Comparison of ENCODE assay signal across 9 cellular contexts in the genomic region with DNA sequence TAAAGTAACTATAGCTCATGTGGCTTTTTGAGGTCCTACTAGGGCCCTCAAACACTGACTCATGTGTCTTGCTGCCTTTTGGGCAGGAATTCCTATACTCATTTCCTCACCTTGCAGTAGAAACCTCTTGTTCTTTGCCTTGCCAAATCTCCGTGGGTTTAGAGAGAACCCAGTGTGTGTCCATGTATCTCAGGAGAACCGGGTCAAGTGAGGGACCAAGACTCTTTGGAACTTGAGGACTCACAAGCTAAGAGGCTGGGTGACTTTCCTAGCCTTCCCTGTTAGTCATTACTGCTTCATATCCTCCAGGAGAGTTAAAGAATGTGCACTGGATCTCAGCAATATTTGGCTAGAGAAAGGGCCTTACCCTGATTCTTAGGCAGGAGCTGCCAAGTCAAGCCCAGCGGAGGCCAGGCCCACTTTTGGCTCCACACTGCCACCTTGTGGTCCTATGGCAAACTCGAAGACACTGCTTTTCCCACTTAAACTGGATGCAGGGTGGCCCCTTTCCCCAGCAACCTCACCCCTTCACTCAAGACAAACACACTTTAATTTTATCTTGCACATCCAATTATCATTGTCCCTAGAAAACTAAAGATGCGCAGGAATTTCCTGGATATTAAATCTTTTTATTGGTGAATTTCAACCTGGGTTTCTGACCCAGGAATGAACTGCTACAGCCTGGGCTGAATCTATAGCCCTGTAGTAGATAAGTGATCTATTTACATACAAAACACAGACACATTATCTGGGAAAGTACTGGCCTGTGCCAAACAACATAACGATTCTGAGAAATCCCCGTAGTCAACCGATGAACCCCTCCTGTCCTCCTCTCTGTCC. TPM values are rescaled to one million over a fixed set of nuclear protein-coding genes. Genes with fewer than 3 reads are reported as not detected.
DNase-seq lines count a peak whose midpoint lies in the region; ATAC-seq, FAIRE-seq and TF ChIP-seq lines count a peak whose summit lies in the region.
"Had no signal": no experiment of that assay in that cellular context is flagged by ENCODE, and none has a peak within 500 bp of the region (broad histone marks: within the 10 kb centered on the region; RNA-seq: fewer than 3 reads in every experiment).

No MANE protein-coding gene starts in this region.

- TF ChIP-seq POLR2A in endothelial cell of umbilical vein (IDR thresholded peaks at IDR 0.05; ENCODE audit: low read depth, low read length), result no peak

- no peaks in the 10 kb centered on the region for H3K27me3 ChIP-seq in endothelial cell of umbilical vein (ENCODE audit: control insufficient read depth in 2 of 2, insufficient read depth in 2 of 2, low read length in 2 of 2)

- intact Hi-C loops in endothelial cell of umbilical vein (cut with micrococcal nuclease), result loop anchor here (1.0 to 5.0 kb wide), 4 partner anchors 76 to 314 kb away; no protein-coding TSS in a partner anchor

- no peaks in the 10 kb centered on the region for H3K9me1 ChIP-seq in endothelial cell of umbilical vein (replicated peaks; ENCODE audit: control insufficient read depth, extremely low read depth, insufficient read depth, low read length)

- H4K20me1 ChIP-seq in endothelial cell of umbilical vein (replicated peaks; ENCODE audit: control insufficient read depth, extremely low read depth, insufficient read depth, low read length), result no peaks in the 10 kb centered on the region

- H3K9ac ChIP-seq in endothelial cell of umbilical vein (replicated peaks; ENCODE audit: extremely low read depth, insufficient read depth, low read length), result no peak overlapping the region

- FAIRE-seq in HTR-8/SVneo (lab: Jason Lieb, UNC) (peak; percentile 55), endothelial cell of umbilical vein (lab: Jason Lieb, UNC) (peak; percentile 99)
- FAIRE-seq: islet of Langerhans had no signal

- H3K9me3 ChIP-seq in endothelial cell of umbilical vein (replicated peaks; ENCODE audit: control insufficient read depth, insufficient read depth, low read length), result no peaks in the 10 kb centered on the region

- CTCF ChIA-PET in endothelial cell of umbilical vein (lab: Charles Lee), result interaction anchor here (0.6 to 6.9 kb wide), 42 partner anchors 9 to 449 kb away, joined by 3 to 319 read pairs (median 5); partner anchors contain the start of genes CTSE and RAB7B

- H3K27ac ChIP-seq in endothelial cell of umbilical vein (ENCODE audit: insufficient read depth, low read depth, low read length), result no peak overlapping the region

- POLR2A ChIA-PET in endothelial cell of umbilical vein (lab: Charles Lee), result no interaction called here

- DNase-seq in GF-D8 (lab: John Stamatoyannopoulos, UW), result peak; percentile 45
- peak; percentile 87 for DNase-seq in HTR-8/SVneo (ENCODE audit: insufficient read length, low spot score)
- peak; percentile 73 for DNase-seq in NOMO-1 treated with DMSO at 0.1 percent for 48 hours (lab: John Stamatoyannopoulos, UW; ENCODE audit: unreplicated experiment)
- peak; percentile 41 to 47 for DNase-seq in activated CD8-positive, alpha-beta memory T cell treated with anti-CD3 and anti-CD28 coated beads for 4 hours (ENCODE audit: low read depth in 2 of 2)
- DNase-seq in endothelial cell of umbilical vein (ENCODE audit: low read depth, low spot score), result peak; percentile 85
- peak; percentile 84 for DNase-seq in myocyte (ENCODE audit: low read depth)
- DNase-seq in stimulated activated CD8-positive, alpha-beta memory T cell treated with anti-CD3 and anti-CD28 coated beads, Interleukin-7, amount 100 ng/mL, for 1 hour (ENCODE audit: low read depth in 2 of 2), result peak; percentile 39 to 60

- peaks cover 5% of the 10 kb centered on the region for H3K4me1 ChIP-seq in endothelial cell of umbilical vein (ENCODE audit: control insufficient read depth, extremely low read depth, insufficient read depth, low read length)

- BruUV-seq in endothelial cell of umbilical vein (replicated peaks; lab: Mats Ljungman, UMichigan), result no TSS peak

- H2AFZ ChIP-seq in endothelial cell of umbilical vein (ENCODE audit: low read depth, low read length), result peak overlapping the region; percentile 7

- peak; percentile 87 to 88 for TF ChIP-seq CTCF in endothelial cell of umbilical vein (IDR thresholded peaks at IDR 0.05; ENCODE audit: extremely low read depth in 1 of 2, insufficient read depth in 1 of 2, low read depth in 1 of 2, low read length in 2 of 2)

- ATAC-seq in GM19452 (IDR thresholded peaks at IDR 0.05; ENCODE audit: unreplicated experiment), result no peak

- no peak overlapping the region for H3K4me3 ChIP-seq in endothelial cell of umbilical vein (replicated peaks in 1 of 3; ENCODE audit: insufficient read depth in 1 of 3, low read depth in 1 of 3, low read length in 3 of 3)

- no peaks in the 10 kb centered on the region for H3K36me3 ChIP-seq in endothelial cell of umbilical vein (ENCODE audit: control insufficient read depth in 2 of 2, extremely low read depth in 1 of 2, insufficient read depth in 2 of 2, low read length in 2 of 2)

- no peaks in the 10 kb centered on the region for H3K79me2 ChIP-seq in endothelial cell of umbilical vein (ENCODE audit: control insufficient read depth, insufficient read depth, low read length)

- H3K4me2 ChIP-seq in endothelial cell of umbilical vein (ENCODE audit: insufficient read depth, low read length), result no peak overlapping the region

- dilution Hi-C loops in endothelial cell of umbilical vein (cut with MboI; ENCODE audit: extremely low pct_ligation_motif_present, low sequenced_read_pairs), result loop anchor here (25.0 kb wide), 1 partner anchor 119 kb away; no protein-coding TSS in a partner anchor

TF ChIP-seq in endothelial cell of umbilical vein, 7 proteins besides CTCF, POLR2A, EP300 and RAD21:
- TF ChIP-seq JUN (IDR thresholded peaks at IDR 0.05; ENCODE audit: borderline replicate concordance, insufficient read depth, insufficient read length, low read depth) (no peak), MAX (IDR thresholded peaks at IDR 0.05; ENCODE audit: insufficient read depth, insufficient read length) (no peak), EZH2 (IDR thresholded peaks at IDR 0.05; ENCODE audit: borderline replicate concordance, low read depth, low read length, severe bottlenecking) (no peak), MYC (IDR thresholded peaks at IDR 0.05; ENCODE audit: low read depth, low read length) (no peak), GATA2 (IDR thresholded peaks at IDR 0.05; ENCODE audit: insufficient read depth, insufficient read length, low read depth, low read length) (no peak), POLR2AphosphoS5 (IDR thresholded peaks at IDR 0.05; ENCODE audit: insufficient read depth, low read depth, low read length) (no peak), FOS (IDR thresholded peaks at IDR 0.05; ENCODE audit: borderline replicate concordance, insufficient read depth, low read length) (no peak)

RNA-seq across cellular contexts. Expression of gene AVPR1B, which starts 10.6 kb away (rescaled TPM):
- total RNA-seq in endothelial cell of umbilical vein, result not detected in 2 replicates
- polyA plus RNA-seq in endothelial cell of umbilical vein, result not detected in 2 replicates
- not detected in 2 replicates for polyA plus RNA-seq in endothelial cell of umbilical vein (2011; cell fraction: cytosol; rRNA removed)
- polyA plus RNA-seq in endothelial cell of umbilical vein (2011; cell fraction: nucleus; rRNA removed), result not detected in 2 replicates
- polyA plus RNA-seq in endothelial cell of umbilical vein (2012), result not detected in 2 replicates
- polyA minus RNA-seq in endothelial cell of umbilical vein, result not detected in 2 replicates
- polyA minus RNA-seq in endothelial cell of umbilical vein (2011; cell fraction: cytosol; rRNA and poly(A)+ RNA removed), result not detected
- not detected in 2 replicates for polyA minus RNA-seq in endothelial cell of umbilical vein (2011; cell fraction: nucleus; rRNA and poly(A)+ RNA removed)
- total RNA-seq in myocyte, result not detected in 2 replicates
- not detected for polyA plus RNA-seq in myocyte (2012)

RNA-seq across cellular contexts. Expression of gene RHEX, which starts 53.6 kb away (rescaled TPM):
- total RNA-seq in endothelial cell of umbilical vein, result not detected in 2 replicates
- polyA plus RNA-seq in endothelial cell of umbilical vein, result not detected in 2 replicates
- polyA plus RNA-seq in endothelial cell of umbilical vein (2011; cell fraction: cytosol; rRNA removed), result not detected in 2 replicates
- not detected in 2 replicates for polyA plus RNA-seq in endothelial cell of umbilical vein (2011; cell fraction: nucleus; rRNA removed)
- polyA plus RNA-seq in endothelial cell of umbilical vein (2012), result not detected in 2 replicates
- not detected in 2 replicates for polyA minus RNA-seq in endothelial cell of umbilical vein
- polyA minus RNA-seq in endothelial cell of umbilical vein (2011; cell fraction: cytosol; rRNA and poly(A)+ RNA removed), result not detected
- not detected in 2 replicates for polyA minus RNA-seq in endothelial cell of umbilical vein (2011; cell fraction: nucleus; rRNA and poly(A)+ RNA removed)
- total RNA-seq in myocyte, result not detected in 2 replicates
- polyA plus RNA-seq in myocyte (2012), result not detected
